In the genomic region with DNA sequence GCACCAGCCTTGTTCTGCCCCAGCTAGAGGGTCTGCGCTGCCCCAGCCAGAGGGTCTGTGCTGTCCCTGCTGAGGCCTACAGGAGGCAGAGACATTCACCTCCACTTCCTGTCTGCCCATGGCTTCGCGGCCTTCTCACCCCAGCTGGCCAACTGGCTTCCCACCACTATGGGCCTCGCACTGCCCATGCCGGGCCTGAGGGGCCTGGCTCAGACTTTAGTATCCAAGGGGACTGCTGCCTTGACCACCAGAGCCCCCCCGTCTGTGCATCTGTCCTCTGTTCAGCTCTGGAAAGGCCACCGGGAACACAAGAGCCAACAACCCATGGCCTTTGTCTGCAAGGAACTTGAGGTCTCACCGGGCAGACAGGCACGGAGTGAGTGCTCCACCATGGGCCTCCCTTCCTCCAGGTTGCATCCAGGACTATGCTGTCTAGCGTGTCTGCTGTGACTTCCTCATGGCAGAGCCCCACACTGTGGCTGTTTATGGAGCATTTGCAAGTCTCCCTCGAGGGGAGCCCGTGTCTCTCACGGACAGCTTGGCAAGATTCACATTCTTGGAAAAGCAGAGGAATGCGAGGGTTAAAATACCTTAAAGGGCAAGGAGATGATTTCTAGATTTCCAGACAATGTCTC, we compare ENCODE assay signal across 1 cellular context.
TF ChIP-seq lines count a peak whose summit lies in the region.

No MANE protein-coding gene starts in this region.

TF ChIP-seq in SK-N-SH treated with all-trans-retinoic acid at 6 μM for 48 hours, 23 proteins besides CTCF, POLR2A, EP300 and RAD21:
- no peak for TF ChIP-seq GLIS3 (CRISPR knock-in tag; IDR thresholded peaks at IDR 0.05)
- TF ChIP-seq, protein P1, sequence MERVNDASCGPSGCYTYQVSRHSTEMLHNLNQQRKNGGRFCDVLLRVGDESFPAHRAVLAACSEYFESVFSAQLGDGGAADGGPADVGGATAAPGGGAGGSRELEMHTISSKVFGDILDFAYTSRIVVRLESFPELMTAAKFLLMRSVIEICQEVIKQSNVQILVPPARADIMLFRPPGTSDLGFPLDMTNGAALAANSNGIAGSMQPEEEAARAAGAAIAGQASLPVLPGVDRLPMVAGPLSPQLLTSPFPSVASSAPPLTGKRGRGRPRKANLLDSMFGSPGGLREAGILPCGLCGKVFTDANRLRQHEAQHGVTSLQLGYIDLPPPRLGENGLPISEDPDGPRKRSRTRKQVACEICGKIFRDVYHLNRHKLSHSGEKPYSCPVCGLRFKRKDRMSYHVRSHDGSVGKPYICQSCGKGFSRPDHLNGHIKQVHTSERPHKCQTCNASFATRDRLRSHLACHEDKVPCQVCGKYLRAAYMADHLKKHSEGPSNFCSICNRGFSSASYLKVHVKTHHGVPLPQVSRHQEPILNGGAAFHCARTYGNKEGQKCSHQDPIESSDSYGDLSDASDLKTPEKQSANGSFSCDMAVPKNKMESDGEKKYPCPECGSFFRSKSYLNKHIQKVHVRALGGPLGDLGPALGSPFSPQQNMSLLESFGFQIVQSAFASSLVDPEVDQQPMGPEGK (CRISPR knock-in tag; IDR thresholded peaks at IDR 0.05; ENCODE audit: borderline replicate concordance): no peak
- TF ChIP-seq ZC3H10 (CRISPR knock-in tag; IDR thresholded peaks at IDR 0.05): no peak
- TF ChIP-seq ZFP3 (CRISPR knock-in tag; IDR thresholded peaks at IDR 0.05): no peak
- no peak for TF ChIP-seq BACH2 (CRISPR knock-in tag; IDR thresholded peaks at IDR 0.05; ENCODE audit: borderline replicate concordance)
- no peak for TF ChIP-seq TOX (CRISPR knock-in tag; IDR thresholded peaks at IDR 0.05; ENCODE audit: borderline replicate concordance)
- TF ChIP-seq CSDC2 (CRISPR knock-in tag; IDR thresholded peaks at IDR 0.05): no peak
- TF ChIP-seq RARB (CRISPR knock-in tag; IDR thresholded peaks at IDR 0.05): no peak
- TF ChIP-seq, protein P2, sequence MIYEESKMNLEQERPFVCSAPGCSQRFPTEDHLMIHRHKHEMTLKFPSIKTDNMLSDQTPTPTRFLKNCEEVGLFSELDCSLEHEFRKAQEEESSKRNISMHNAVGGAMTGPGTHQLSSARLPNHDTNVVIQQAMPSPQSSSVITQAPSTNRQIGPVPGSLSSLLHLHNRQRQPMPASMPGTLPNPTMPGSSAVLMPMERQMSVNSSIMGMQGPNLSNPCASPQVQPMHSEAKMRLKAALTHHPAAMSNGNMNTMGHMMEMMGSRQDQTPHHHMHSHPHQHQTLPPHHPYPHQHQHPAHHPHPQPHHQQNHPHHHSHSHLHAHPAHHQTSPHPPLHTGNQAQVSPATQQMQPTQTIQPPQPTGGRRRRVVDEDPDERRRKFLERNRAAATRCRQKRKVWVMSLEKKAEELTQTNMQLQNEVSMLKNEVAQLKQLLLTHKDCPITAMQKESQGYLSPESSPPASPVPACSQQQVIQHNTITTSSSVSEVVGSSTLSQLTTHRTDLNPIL (CRISPR knock-in tag; IDR thresholded peaks at IDR 0.05; ENCODE audit: low read depth): no peak
TF ChIP-seq in SK-N-SH treated with all-trans-retinoic acid at 6 μM for 48 hours: peak in this region for 0.
